In the genomic region with DNA sequence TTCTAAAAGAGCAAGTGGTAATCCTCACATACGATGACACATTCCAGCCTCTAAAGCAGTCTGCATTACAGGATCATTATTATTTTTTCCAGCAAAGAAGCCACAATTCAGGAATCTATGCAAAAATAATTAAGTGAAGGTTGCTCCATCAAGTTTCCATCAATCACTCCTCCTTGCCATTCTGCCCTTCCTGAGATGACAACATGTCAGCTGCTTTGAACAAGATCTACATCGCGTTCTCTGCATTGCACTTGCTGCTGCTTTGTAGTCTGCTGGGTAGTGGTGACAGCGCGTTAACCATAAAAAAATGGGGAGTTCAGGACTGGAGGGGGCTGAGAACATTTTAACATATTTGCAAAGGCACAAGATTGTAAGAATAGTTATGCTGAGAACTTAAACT, we compare ENCODE assay signal across 28 cellular contexts.
"Had no signal": no experiment of that assay in that cellular context is flagged by ENCODE, and none has a peak within 500 bp of the region (broad histone marks: within the 10 kb centered on the region; RNA-seq: fewer than 3 reads in every experiment).

No MANE protein-coding gene starts in this region.

- H3K27me3 Mint-ChIP-seq: naive thymus-derived CD8-positive, alpha-beta T cell; natural killer cell treated with Interleukin-12 subunit alpha and Interleukin-12 subunit beta and Interleukin-15 and Interleukin-18, amount 100 ng/mL, for 72 hours; stimulated activated naive B cell treated with anti-CD40 and anti-IgM and Interleukin-4, amounts not matched to agents 10 μg/mL and 1 μg/mL and 100 μg/mL, for 72 hours; stimulated activated naive CD8-positive, alpha-beta T cell treated with anti-CD3 and anti-CD28 coated beads, Interleukin-15, Interleukin-2, amounts not matched to agents 100 ng/mL and 50 ng/mL, for 24 hours; type B pancreatic cell had no signal

- H3K4me2 ChIP-seq: neural progenitor cell had no signal

- H3K4me1 ChIP-seq: neural progenitor cell, pancreas, prostate gland, sigmoid colon, suprapubic skin, testis, tibial artery, upper lobe of right lung, uterus had no signal

- H3K27me3 ChIP-seq: neural progenitor cell, neutrophil, pancreas, right lobe of liver, sigmoid colon, suprapubic skin, testis, tibial artery, transverse colon, upper lobe of right lung, uterus had no signal

- H3K9me3 ChIP-seq: neutrophil, pancreas, prostate gland, right lobe of liver, sigmoid colon, suprapubic skin, testis, tibial artery, transverse colon, upper lobe of right lung, uterus had no signal

- H3K36me3 ChIP-seq: neural progenitor cell, pancreas, prostate gland, right lobe of liver, sigmoid colon, suprapubic skin, tibial artery, transverse colon, upper lobe of right lung, uterus had no signal

- H3K9me3 Mint-ChIP-seq: naive B cell; naive thymus-derived CD8-positive, alpha-beta T cell; natural killer cell treated with Interleukin-12 subunit alpha and Interleukin-12 subunit beta and Interleukin-15 and Interleukin-18, amount 100 ng/mL, for 72 hours; nephron progenitor cell; neural progenitor cell; stimulated activated effector memory CD8-positive, alpha-beta T cell treated with anti-CD3 and anti-CD28 coated beads, Interleukin-12 subunit alpha, Interleukin-12 subunit beta, amount 100 ng/mL, for 72 hours; stimulated activated naive B cell treated with anti-CD40 and anti-IgM and Interleukin-4, amounts not matched to agents 10 μg/mL and 1 μg/mL and 100 μg/mL, for 72 hours; stimulated activated naive CD8-positive, alpha-beta T cell treated with anti-CD3 and anti-CD28 coated beads, Interleukin-15, Interleukin-2, amounts not matched to agents 100 ng/mL and 50 ng/mL, for 24 hours; type B pancreatic cell had no signal

- H3K4me3 ChIP-seq: neural progenitor cell, pancreas, prostate gland, right lobe of liver, sigmoid colon, suprapubic skin, testis, tibial artery, transverse colon, upper lobe of right lung, uterus had no signal

- H3K4me1 Mint-ChIP-seq: naive B cell, nephron progenitor cell had no signal

- H3K9ac ChIP-seq: neural progenitor cell had no signal

- H3K27ac Mint-ChIP-seq: naive B cell; natural killer cell treated with Interleukin-12 subunit alpha and Interleukin-12 subunit beta and Interleukin-15 and Interleukin-18, amount 100 ng/mL, for 72 hours; nephron progenitor cell; neural progenitor cell; stimulated activated effector memory CD8-positive, alpha-beta T cell treated with anti-CD3 and anti-CD28 coated beads, Interleukin-12 subunit alpha, Interleukin-12 subunit beta, amount 100 ng/mL, for 72 hours; stimulated activated naive B cell treated with anti-CD40 and anti-IgM and Interleukin-4, amounts not matched to agents 10 μg/mL and 1 μg/mL and 100 μg/mL, for 72 hours; stimulated activated naive CD8-positive, alpha-beta T cell treated with anti-CD3 and anti-CD28 coated beads, Interleukin-15, Interleukin-2, amounts not matched to agents 100 ng/mL and 50 ng/mL, for 24 hours; type B pancreatic cell had no signal

- DNase-seq: naive B cell; naive thymus-derived CD8-positive, alpha-beta T cell; nephron progenitor cell; pancreas; right cardiac atrium; right lobe of liver; sigmoid colon; small intestine; stimulated activated CD4-positive, alpha-beta T cell treated with anti-CD3 and anti-CD28 coated beads, Interleukin-15, amount 100 ng/mL, for 24 hours; stimulated activated CD4-positive, alpha-beta T cell treated with anti-CD3 and anti-CD28 coated beads, Interleukin-2, amount 100 ng/mL, for 24 hours; stimulated activated CD4-positive, alpha-beta T cell treated with anti-CD3 and anti-CD28 coated beads, Interleukin-2, amount 100 ng/mL, for 48 hours; stimulated activated CD4-positive, alpha-beta T cell treated with anti-CD3 and anti-CD28 coated beads, Interleukin-4, amount 100 ng/mL, for 24 hours; stimulated activated naive B cell treated with anti-CD40 and anti-IgM and Interleukin-4, amounts not matched to agents 10 μg/mL and 1 μg/mL and 100 μg/mL, for 72 hours; stimulated activated naive CD4-positive, alpha-beta T cell treated with Interleukin-2 at 50 U/mL for 16 hours; substantia nigra; testis; tibial artery; transverse colon; upper lobe of right lung; uterus had no signal

- ATAC-seq: naive thymus-derived CD8-positive, alpha-beta T cell; natural killer cell treated with Interleukin-12 subunit alpha and Interleukin-12 subunit beta and Interleukin-15 and Interleukin-18, amount 100 ng/mL, for 72 hours; pancreas; right cardiac atrium; right lobe of liver; stimulated activated effector memory CD8-positive, alpha-beta T cell treated with anti-CD3 and anti-CD28 coated beads, Interleukin-12 subunit alpha, Interleukin-12 subunit beta, amount 100 ng/mL, for 72 hours; stimulated activated naive B cell treated with anti-CD40 and anti-IgM and Interleukin-4, amounts not matched to agents 10 μg/mL and 1 μg/mL and 100 μg/mL, for 72 hours; upper lobe of right lung had no signal

- H3K27ac ChIP-seq: neural progenitor cell, neutrophil, pancreas, prostate gland, right lobe of liver, sigmoid colon, suprapubic skin, testis, tibial artery, transverse colon, upper lobe of right lung, uterus had no signal

- H3K4me3 Mint-ChIP-seq: naive B cell; naive thymus-derived CD8-positive, alpha-beta T cell; natural killer cell treated with Interleukin-12 subunit alpha and Interleukin-12 subunit beta and Interleukin-15 and Interleukin-18, amount 100 ng/mL, for 72 hours; nephron progenitor cell; neural progenitor cell; stimulated activated effector memory CD8-positive, alpha-beta T cell treated with anti-CD3 and anti-CD28 coated beads, Interleukin-12 subunit alpha, Interleukin-12 subunit beta, amount 100 ng/mL, for 72 hours; stimulated activated naive B cell treated with anti-CD40 and anti-IgM and Interleukin-4, amounts not matched to agents 10 μg/mL and 1 μg/mL and 100 μg/mL, for 72 hours; stimulated activated naive CD8-positive, alpha-beta T cell treated with anti-CD3 and anti-CD28 coated beads, Interleukin-15, Interleukin-2, amounts not matched to agents 100 ng/mL and 50 ng/mL, for 24 hours; type B pancreatic cell had no signal

- H3K36me3 Mint-ChIP-seq: naive B cell; natural killer cell treated with Interleukin-12 subunit alpha and Interleukin-12 subunit beta and Interleukin-15 and Interleukin-18, amount 100 ng/mL, for 72 hours; neural progenitor cell had no signal

- H2AFZ ChIP-seq: neural progenitor cell had no signal
